16 cellular contexts compared by ENCODE assay signal in the genomic region with DNA sequence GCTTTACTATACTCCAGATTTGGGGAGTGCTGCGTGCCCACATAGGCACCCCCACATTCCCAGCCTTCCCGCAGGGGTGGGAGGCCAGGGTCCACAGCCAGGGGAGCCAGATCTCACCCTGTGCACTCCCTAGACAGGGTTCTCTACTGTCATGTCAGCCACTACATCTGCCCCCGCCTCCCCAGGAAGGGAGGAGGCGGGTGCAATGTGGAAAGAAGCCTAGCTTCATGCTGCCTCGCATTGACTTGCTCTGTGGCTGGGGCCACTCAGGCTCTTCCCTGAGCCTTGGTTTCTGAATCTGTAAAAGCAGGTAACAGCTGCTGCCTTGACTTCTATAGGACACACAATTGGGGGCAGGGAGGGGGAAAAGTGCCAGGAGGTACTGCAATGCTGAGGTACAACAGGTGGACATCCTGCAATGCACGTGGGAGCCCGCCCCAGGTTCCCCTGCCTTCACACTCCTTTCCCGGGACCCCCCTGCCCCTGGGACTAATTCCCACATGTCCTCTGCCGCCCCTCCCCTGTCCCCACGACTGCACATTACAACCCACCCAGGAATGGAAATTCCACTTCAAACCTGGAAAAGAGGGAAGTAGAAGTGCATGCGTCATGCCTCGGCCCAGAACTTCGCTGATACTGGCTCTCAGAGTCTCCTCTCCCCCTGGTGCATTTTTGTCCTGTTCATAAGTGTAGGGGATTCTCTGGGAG.
"Had no signal": no experiment of that assay in that cellular context is flagged by ENCODE, and none has a peak within 500 bp of the region (broad histone marks: within the 10 kb centered on the region; RNA-seq: fewer than 3 reads in every experiment).

No MANE protein-coding gene starts in this region.

- H3K27me3 Mint-ChIP-seq: activated T-cell treated with anti-CD3 and anti-CD28 coated beads, Interleukin-2, amount 50 U/mL, for 24 hours had no signal

- H3K4me3 ChIP-seq: body of pancreas, esophagus squamous epithelium, lower lobe of right lung, stomach, testis, upper lobe of left lung had no signal

- DNase-seq: activated CD4-positive, alpha-beta T cell treated with anti-CD3 and anti-CD28 coated beads, Interleukin-2, amount 50 U/mL, for 48 hours; activated CD4-positive, CD25-positive, alpha-beta regulatory T cell treated with anti-CD3 and anti-CD28 coated beads, Interleukin-2, amount 50 U/mL, for 72 hours; activated effector memory CD4-positive, alpha-beta T cell treated with anti-CD3 and anti-CD28 coated beads, Interleukin-2, amount 50 U/mL, for 16 hours; activated T-cell treated with anti-CD3 and anti-CD28 coated beads, Interleukin-2, amount 50 U/mL, for 24 hours; amniotic stem cell; esophagus squamous epithelium; immature natural killer cell; left cardiac atrium; lower lobe of right lung; stomach; testis; upper lobe of left lung had no signal

- H3K36me3 Mint-ChIP-seq: activated naive CD4-positive, alpha-beta T cell treated with anti-CD3 and anti-CD28 coated beads, Interleukin-2, amount 50 U/mL, for 72 hours had no signal

- H3K4me1 ChIP-seq: testis had no signal

- H3K36me3 ChIP-seq: esophagus squamous epithelium, lower lobe of right lung, stomach, upper lobe of left lung had no signal

- H3K27ac Mint-ChIP-seq: immature natural killer cell had no signal

- H3K4me1 Mint-ChIP-seq: immature natural killer cell had no signal

- H3K4me3 Mint-ChIP-seq: activated T-cell treated with anti-CD3 and anti-CD28 coated beads, Interleukin-2, amount 50 U/mL, for 24 hours; immature natural killer cell; nephron had no signal

- H3K9me3 ChIP-seq: body of pancreas, esophagus squamous epithelium, lower lobe of right lung, stomach, testis, upper lobe of left lung had no signal

- H3K27ac ChIP-seq: esophagus squamous epithelium, lower lobe of right lung, stomach, testis, upper lobe of left lung had no signal

- ATAC-seq: activated naive CD4-positive, alpha-beta T cell treated with anti-CD3 and anti-CD28 coated beads, Interleukin-2, amount 50 U/mL, for 72 hours; left cardiac atrium; lower lobe of right lung; sciatic nerve had no signal

- H3K27me3 ChIP-seq: body of pancreas, esophagus squamous epithelium, stomach, testis, upper lobe of left lung had no signal

- H3K9me3 Mint-ChIP-seq: activated naive CD4-positive, alpha-beta T cell treated with anti-CD3 and anti-CD28 coated beads, Interleukin-2, amount 50 U/mL, for 72 hours; activated T-cell treated with anti-CD3 and anti-CD28 coated beads, Interleukin-2, amount 50 U/mL, for 24 hours; immature natural killer cell; nephron had no signal
